ENCODE assay signal across 27 cellular contexts in the genomic region with DNA sequence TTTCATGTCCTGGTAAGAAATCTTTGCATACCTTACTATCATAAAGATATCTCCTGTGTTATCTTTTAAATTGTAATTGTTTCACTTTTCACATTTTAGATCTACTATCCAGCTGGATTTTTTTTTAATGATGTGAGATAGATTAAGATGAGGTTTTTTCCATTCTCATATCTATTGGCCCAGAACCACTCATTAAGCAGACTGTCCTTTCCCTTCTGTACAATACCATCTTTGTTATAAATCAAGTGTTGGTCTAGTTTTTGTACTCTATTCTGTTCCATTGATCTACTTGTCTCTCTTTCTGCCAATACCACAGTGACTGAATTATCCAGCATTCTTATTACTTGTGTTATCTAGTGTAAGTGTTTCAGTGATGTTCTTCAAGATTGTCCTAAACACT.
"Had no signal": no experiment of that assay in that cellular context is flagged by ENCODE, and none has a peak within 500 bp of the region (broad histone marks: within the 10 kb centered on the region; RNA-seq: fewer than 3 reads in every experiment).

No MANE protein-coding gene starts in this region.

- H3K4me3 ChIP-seq: left ventricle myocardium inferior, lung, ovary, prostate gland, skin epidermis, stomach, testis, thyroid gland, transverse colon, upper lobe of right lung had no signal

- H3K27me3 ChIP-seq: ovary, stomach, testis, thyroid gland, transverse colon, upper lobe of right lung had no signal

- H3K27ac Mint-ChIP-seq: immature natural killer cell; mesothelial cell of epicardium; naive B cell; natural killer cell; nephron progenitor cell; stimulated activated naive B cell treated with anti-CD40 and anti-IgM and Interleukin-4, amounts not matched to agents 10 μg/mL and 1 μg/mL and 100 μg/mL, for 72 hours had no signal

- H3K4me1 Mint-ChIP-seq: immature natural killer cell, natural killer cell had no signal

- H3K27me3 Mint-ChIP-seq: naive B cell; stimulated activated naive B cell treated with anti-CD40 and anti-IgM and Interleukin-4, amounts not matched to agents 10 μg/mL and 1 μg/mL and 100 μg/mL, for 72 hours had no signal

- H3K9me3 ChIP-seq: ovary, prostate gland, stomach, testis, thyroid gland, transverse colon, upper lobe of right lung had no signal

- H3K36me3 ChIP-seq: left ventricle myocardium inferior, ovary, prostate gland, stomach, thyroid gland, transverse colon, upper lobe of right lung had no signal

- H3K27ac ChIP-seq: left ventricle myocardium inferior, ovary, prostate gland, skin epidermis, stomach, testis, thyroid gland, transverse colon, upper lobe of right lung had no signal

- H3K9me3 Mint-ChIP-seq: natural killer cell, nephron progenitor cell had no signal

- DNase-seq: hypothalamus; immature natural killer cell; left ventricle myocardium inferior; mesendoderm; naive B cell; natural killer cell; nephron progenitor cell; ovary; posterior cingulate gyrus; retina; right cardiac atrium; stimulated activated CD4-positive, alpha-beta T cell treated with anti-CD3 and anti-CD28 coated beads, Interleukin-12 subunit alpha, Interleukin-12 subunit beta, amount 100 ng/mL, for 4 hours; stimulated activated CD4-positive, alpha-beta T cell treated with anti-CD3 and anti-CD28 coated beads, Interleukin-15, amount 100 ng/mL, for 24 hours; stimulated activated CD4-positive, alpha-beta T cell treated with anti-CD3 and anti-CD28 coated beads, Interleukin-2, amount 100 ng/mL, for 24 hours; stimulated activated CD4-positive, alpha-beta T cell treated with anti-CD3 and anti-CD28 coated beads, Interleukin-4, amount 100 ng/mL, for 1 hour; stimulated activated naive B cell treated with anti-CD40 and anti-IgM and Interleukin-4, amounts not matched to agents 10 μg/mL and 1 μg/mL and 100 μg/mL, for 72 hours; stimulated activated naive CD8-positive, alpha-beta T cell treated with anti-CD3 and anti-CD28 coated beads, Interleukin-15, Interleukin-2, amounts not matched to agents 100 U/mL and 50 U/mL, for 24 hours; stomach; testis; thyroid gland; transverse colon; upper lobe of right lung had no signal

- ATAC-seq: natural killer cell; right cardiac atrium; sciatic nerve; stimulated activated naive B cell treated with anti-CD40 and anti-IgM and Interleukin-4, amounts not matched to agents 10 μg/mL and 1 μg/mL and 100 μg/mL, for 72 hours; stimulated activated naive CD8-positive, alpha-beta T cell treated with anti-CD3 and anti-CD28 coated beads, Interleukin-15, Interleukin-2, amounts not matched to agents 100 U/mL and 50 U/mL, for 24 hours; upper lobe of right lung had no signal

- H3K4me1 ChIP-seq: left ventricle myocardium inferior, prostate gland, testis, transverse colon, upper lobe of right lung had no signal

- H3K4me3 Mint-ChIP-seq: immature natural killer cell; mesothelial cell of epicardium; naive B cell; natural killer cell; nephron progenitor cell; stimulated activated naive B cell treated with anti-CD40 and anti-IgM and Interleukin-4, amounts not matched to agents 10 μg/mL and 1 μg/mL and 100 μg/mL, for 72 hours had no signal

- H3K36me3 Mint-ChIP-seq: immature natural killer cell, mesothelial cell of epicardium, natural killer cell had no signal
